12 cellular contexts compared by ENCODE assay signal in the genomic region with DNA sequence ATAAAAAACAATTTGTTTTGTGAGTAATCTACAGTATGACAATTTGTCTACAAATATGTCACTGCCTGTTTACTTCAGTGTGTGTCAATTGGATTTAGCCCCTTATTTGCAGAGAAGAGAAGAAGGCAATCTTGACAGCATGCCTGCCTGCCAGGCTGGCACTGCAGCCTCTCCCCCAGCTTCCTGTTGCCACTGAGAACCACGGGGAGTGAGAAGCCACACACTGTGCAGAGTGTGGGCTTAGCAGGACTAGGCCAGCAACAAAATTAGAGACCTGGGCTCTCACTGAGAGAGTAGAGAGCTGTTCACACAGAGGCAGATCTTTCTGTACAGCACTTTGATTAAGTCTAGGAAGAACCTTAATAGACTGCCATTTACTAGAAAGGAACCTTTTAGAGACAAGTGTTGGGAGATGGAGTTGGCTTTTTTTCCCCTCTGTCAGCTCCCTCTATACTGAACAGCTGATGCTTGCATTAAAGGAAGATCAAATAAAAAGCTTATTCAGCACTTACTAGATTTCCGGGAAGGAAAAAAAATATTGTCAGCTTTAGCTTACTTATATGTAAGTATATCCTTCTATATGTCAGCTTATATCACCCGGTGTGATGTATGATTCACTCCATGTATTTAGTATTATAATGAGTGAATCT.
A peak's percentile ranks its signal among the peaks of the same experiment; 100 is the strongest.
DNase-seq lines count a peak whose midpoint lies in the region; ATAC-seq lines count a peak whose summit lies in the region.
"Had no signal": no experiment of that assay in that cellular context is flagged by ENCODE, and none has a peak within 500 bp of the region (broad histone marks: within the 10 kb centered on the region; RNA-seq: fewer than 3 reads in every experiment).

No MANE protein-coding gene starts in this region.

- peaks cover 9% of the 10 kb centered on the region for H3K9me3 Mint-ChIP-seq in activated CD4-positive, alpha-beta memory T cell treated with anti-CD3 and anti-CD28 coated beads, Interleukin-2, amount 10 ng/mL, durations not matched to agents 7 days and 5 days

- DNase-seq in NCI-H1092 treated with DMSO at 0.1 percent for 48 hours (lab: John Stamatoyannopoulos, UW) (peak; percentile 26), NCI-H1092 (lab: John Stamatoyannopoulos, UW) (no peak), NCI-H774 (lab: John Stamatoyannopoulos, UW) (peak; percentile 33), cerebellar cortex (ENCODE audit: low spot score) (peak; percentile 91), pons (ENCODE audit: low spot score) (peak; percentile 37)
- DNase-seq in activated CD4-positive, alpha-beta memory T cell treated with anti-CD3 and anti-CD28 coated beads, Interleukin-2, amount 10 ng/mL, durations not matched to agents 7 days and 5 days: no peak
- DNase-seq in stimulated activated naive CD4-positive, alpha-beta T cell treated with Interleukin-2 at 50 U/mL for 16 hours (lab: John Stamatoyannopoulos, UW): no peak
- DNase-seq: activated gamma-delta T cell, left colon, naive B cell, T-helper 1 cell had no signal

- no peaks in the 10 kb centered on the region for H3K4me1 Mint-ChIP-seq in activated CD4-positive, alpha-beta memory T cell treated with anti-CD3 and anti-CD28 coated beads, Interleukin-2, amount 10 ng/mL, durations not matched to agents 7 days and 5 days
- H3K4me1 Mint-ChIP-seq: naive B cell had no signal

- ATAC-seq in HG02798 (IDR thresholded peaks at IDR 0.05; ENCODE audit: poor library complexity, unreplicated experiment): no peak
- ATAC-seq: left colon had no signal

- no peaks in the 10 kb centered on the region for H3K36me3 Mint-ChIP-seq in activated CD4-positive, alpha-beta memory T cell treated with anti-CD3 and anti-CD28 coated beads, Interleukin-2, amount 10 ng/mL, durations not matched to agents 7 days and 5 days (ENCODE audit: low read depth)
- H3K36me3 Mint-ChIP-seq: naive B cell had no signal

- POLR2A ChIA-PET in activated CD4-positive, alpha-beta memory T cell treated with anti-CD3 and anti-CD28 coated beads, Interleukin-2, amount 10 ng/mL, durations not matched to agents 7 days and 5 days (lab: Charles Lee): no interaction called here

- H3K27ac Mint-ChIP-seq in activated CD4-positive, alpha-beta memory T cell treated with anti-CD3 and anti-CD28 coated beads, Interleukin-2, amount 10 ng/mL, durations not matched to agents 7 days and 5 days: no peak overlapping the region
- H3K27ac Mint-ChIP-seq: naive B cell had no signal

- CTCF ChIA-PET in activated CD4-positive, alpha-beta memory T cell treated with anti-CD3 and anti-CD28 coated beads, Interleukin-2, amount 10 ng/mL, durations not matched to agents 7 days and 5 days (lab: Charles Lee): no interaction called here

- no peaks in the 10 kb centered on the region for H3K27me3 Mint-ChIP-seq in activated CD4-positive, alpha-beta memory T cell treated with anti-CD3 and anti-CD28 coated beads, Interleukin-2, amount 10 ng/mL, durations not matched to agents 7 days and 5 days
- H3K27me3 Mint-ChIP-seq: naive B cell had no signal

- no peak overlapping the region for H3K4me3 Mint-ChIP-seq in activated CD4-positive, alpha-beta memory T cell treated with anti-CD3 and anti-CD28 coated beads, Interleukin-2, amount 10 ng/mL, durations not matched to agents 7 days and 5 days
- H3K4me3 Mint-ChIP-seq: naive B cell had no signal

Comparison
In these comparisons a context has a peak if more than half of its experiments do, and no peak if none do; other contexts are left out.
1. DNase-seq: peak in NCI-H1092 treated with DMSO at 0.1 percent for 48 hours (single experiment), NCI-H774 (single experiment), cerebellar cortex (single experiment) and pons (single experiment); none in NCI-H1092 (single experiment), activated CD4-positive, alpha-beta memory T cell treated with anti-CD3 and anti-CD28 coated beads, Interleukin-2, amount 10 ng/mL, durations not matched to agents 7 days and 5 days (single experiment) and stimulated activated naive CD4-positive, alpha-beta T cell treated with Interleukin-2 at 50 U/mL for 16 hours (single experiment).